ENCODE assay signal across 22 cellular contexts in genomic region chr2:157783180-157783579, GRCh38.
"Had no signal": no experiment of that assay in that cellular context is flagged by ENCODE, and none has a peak within 500 bp of the region (broad histone marks: within the 10 kb centered on the region; RNA-seq: fewer than 3 reads in every experiment).

No MANE protein-coding gene starts in this region.

- H3K27me3 ChIP-seq: cardiac muscle cell, esophagus muscularis mucosa, neural progenitor cell, vagina had no signal

- H3K4me3 ChIP-seq: cardiac muscle cell, esophagus muscularis mucosa, lower lobe of right lung, neural progenitor cell, vagina had no signal

- H3K9ac ChIP-seq: neural progenitor cell had no signal

- H3K27ac ChIP-seq: cardiac muscle cell, lower lobe of right lung, neural progenitor cell, vagina had no signal

- H3K36me3 ChIP-seq: cardiac muscle cell, neural progenitor cell, vagina had no signal

- H3K9me3 ChIP-seq: esophagus muscularis mucosa, lower lobe of right lung, vagina had no signal

- DNase-seq: activated B cell treated with CpG ODN at 0.5 μM for 24 hours; activated CD4-positive, alpha-beta memory T cell treated with anti-CD3 and anti-CD28 coated beads, Interleukin-2, amount 10 ng/mL, durations not matched to agents 7 days and 5 days; activated CD4-positive, alpha-beta T cell treated with anti-CD3 and anti-CD28 coated beads for 48 hours; activated gamma-delta T cell; activated naive CD4-positive, alpha-beta T cell treated with anti-CD3 and anti-CD28 coated beads, Interleukin-2, amount 50 U/mL, for 16 hours; activated naive CD8-positive, alpha-beta T cell treated with anti-CD3 and anti-CD28 coated beads, Interleukin-2, amount 50 U/mL, for 24 hours; dermis blood vessel endothelial cell; effector memory CD4-positive, alpha-beta T cell; head of caudate nucleus; lower lobe of right lung; naive thymus-derived CD8-positive, alpha-beta T cell; retina; stimulated activated CD4-positive, alpha-beta T cell treated with anti-CD3 and anti-CD28 coated beads, Interleukin-1b, Interleukin-23, amount 100 ng/mL, for 48 hours; T-helper 1 cell; trophoblast cell had no signal

- H3K4me2 ChIP-seq: neural progenitor cell had no signal

- FAIRE-seq: endothelial cell of umbilical vein, frontal cortex, TTC549 had no signal

- ATAC-seq: activated naive CD8-positive, alpha-beta T cell treated with anti-CD3 and anti-CD28 coated beads, Interleukin-2, amount 50 U/mL, for 24 hours; lower lobe of right lung; naive thymus-derived CD8-positive, alpha-beta T cell had no signal

- H2AFZ ChIP-seq: neural progenitor cell had no signal
